Comparison of ENCODE assay signal across 1 cellular context in genomic region chr9:86359480-86359879, GRCh38.
TF ChIP-seq lines count a peak whose summit lies in the region.

No MANE protein-coding gene starts in this region.

TF ChIP-seq in K562, 482 proteins besides CTCF, POLR2A, EP300 and RAD21:
- TF ChIP-seq ZNF639 (CRISPR knock-in tag; conservative IDR thresholded peaks at IDR 0.05 in 1 of 2, IDR thresholded peaks at IDR 0.05 in 1 of 2) (no peak), E2F1 (CRISPR knock-in tag; IDR thresholded peaks at IDR 0.05) (no peak), SPI1 (IDR thresholded peaks at IDR 0.05; ENCODE audit: borderline replicate concordance, low read depth, low read length) (peak; percentile 87)
